ENCODE assay signal across 5 cellular contexts in genomic region chr3:65632409-65632808, GRCh38.
"Had no signal": no experiment of that assay in that cellular context is flagged by ENCODE, and none has a peak within 500 bp of the region (broad histone marks: within the 10 kb centered on the region; RNA-seq: fewer than 3 reads in every experiment).

No MANE protein-coding gene starts in this region.

- H3K4me3 Mint-ChIP-seq: GM23338, H9, IgD-negative memory B cell had no signal

- H3K9me3 Mint-ChIP-seq: GM23338, H9 had no signal

- H3K27me3 Mint-ChIP-seq: IgD-negative memory B cell had no signal

- H3K36me3 Mint-ChIP-seq: IgD-negative memory B cell had no signal

- H3K27ac Mint-ChIP-seq: GM23338, H9, IgD-negative memory B cell had no signal

- DNase-seq: H9, HCEC 1CT, KG1 had no signal

- H3K4me3 ChIP-seq: GM23338 had no signal
